ENCODE assay signal across 9 cellular contexts in genomic region chr19:58059681-58060080, GRCh38. TPM values are rescaled to one million over a fixed set of nuclear protein-coding genes. Genes with fewer than 3 reads are reported as not detected.
DNase-seq lines count a peak whose midpoint lies in the region; ATAC-seq, FAIRE-seq and TF ChIP-seq lines count a peak whose summit lies in the region.
"Had no signal": no experiment of that assay in that cellular context is flagged by ENCODE, and none has a peak within 500 bp of the region (broad histone marks: within the 10 kb centered on the region; RNA-seq: fewer than 3 reads in every experiment).

No MANE protein-coding gene starts in this region.

- no peak for ATAC-seq in naive thymus-derived CD4-positive, alpha-beta T cell

- peaks cover 0 to 81% (median 0%) of the 10 kb centered on the region in 3 experiments for H3K9me3 ChIP-seq in naive thymus-derived CD4-positive, alpha-beta T cell (ENCODE audit: control insufficient read depth in 2 of 3, low read length in 3 of 3)

- H3K36me3 ChIP-seq in naive thymus-derived CD4-positive, alpha-beta T cell (ENCODE audit: control insufficient read depth in 2 of 3, insufficient read depth in 3 of 3, low read length in 3 of 3), result peaks cover 0 to 12% (median 0%) of the 10 kb centered on the region in 3 experiments
- H3K36me3 ChIP-seq: SJSA1 had no signal

- peak overlapping the region; percentile 73 for H3K27ac ChIP-seq in naive thymus-derived CD4-positive, alpha-beta T cell (ENCODE audit: low read depth, low read length)
- H3K27ac ChIP-seq: SJSA1 had no signal

- H3K4me3 ChIP-seq in epithelial cell of proximal tubule (ENCODE audit: low read depth, low read length), result peak overlapping the region; percentile 61
- no peak overlapping the region for H3K4me3 ChIP-seq in naive thymus-derived CD4-positive, alpha-beta T cell (ENCODE audit: low read length)
- H3K4me3 ChIP-seq: SJSA1 had no signal

- no peak for FAIRE-seq in urothelium cell line (lab: Jason Lieb, UNC)

- TF ChIP-seq CTCF in epithelial cell of proximal tubule (conservative IDR thresholded peaks at IDR 0.05; ENCODE audit: low read depth, low read length) (no peak), type B pancreatic cell (conservative IDR thresholded peaks at IDR 0.05) (no peak)

- H3K9me3 Mint-ChIP-seq in activated naive CD4-positive, alpha-beta T cell treated with anti-CD3 and anti-CD28 coated beads for 36 hours, result peaks cover 42% of the 10 kb centered on the region
- peaks cover 52% of the 10 kb centered on the region for H3K9me3 Mint-ChIP-seq in activated naive CD4-positive, alpha-beta T cell treated with anti-CD3 and anti-CD28 coated beads, Interleukin-2, amount 10 ng/mL, durations not matched to agents 7 days and 5 days
- H3K9me3 Mint-ChIP-seq in naive thymus-derived CD4-positive, alpha-beta T cell, result peaks cover 17 to 95% (median 52%) of the 10 kb centered on the region in 11 donors
- H3K9me3 Mint-ChIP-seq in type B pancreatic cell, result peaks cover 15% of the 10 kb centered on the region

- H3K27me3 Mint-ChIP-seq in activated naive CD4-positive, alpha-beta T cell treated with anti-CD3 and anti-CD28 coated beads for 36 hours (ENCODE audit: low read depth), result peaks cover 31% of the 10 kb centered on the region
- no peaks in the 10 kb centered on the region for H3K27me3 Mint-ChIP-seq in activated naive CD4-positive, alpha-beta T cell treated with anti-CD3 and anti-CD28 coated beads, Interleukin-2, amount 10 ng/mL, durations not matched to agents 7 days and 5 days
- H3K27me3 Mint-ChIP-seq in naive thymus-derived CD4-positive, alpha-beta T cell, result peaks cover 2 to 26% (median 19%) of the 10 kb centered on the region in 5 donors
- no peaks in the 10 kb centered on the region for H3K27me3 Mint-ChIP-seq in type B pancreatic cell

- H3K27me3 ChIP-seq in naive thymus-derived CD4-positive, alpha-beta T cell (ENCODE audit: control insufficient read depth in 2 of 2, insufficient read depth in 2 of 2, low read length in 2 of 2), result no peaks in the 10 kb centered on the region
- H3K27me3 ChIP-seq: SJSA1 had no signal

- H3K4me1 ChIP-seq in naive thymus-derived CD4-positive, alpha-beta T cell (ENCODE audit: control insufficient read depth in 2 of 2, insufficient read depth in 2 of 2, low read length in 2 of 2), result no peaks in the 10 kb centered on the region
- H3K4me1 ChIP-seq: SJSA1 had no signal

- DNase-seq in activated naive CD4-positive, alpha-beta T cell treated with anti-CD3 and anti-CD28 coated beads for 36 hours, result no peak
- no peak for DNase-seq in activated naive CD4-positive, alpha-beta T cell treated with anti-CD3 and anti-CD28 coated beads, Interleukin-2, amount 10 ng/mL, durations not matched to agents 7 days and 5 days
- no peak for DNase-seq in epithelial cell of proximal tubule (ENCODE audit: low read depth)
- peak in 1 of 9 donors; percentile 8 for DNase-seq in naive thymus-derived CD4-positive, alpha-beta T cell
- no peak for DNase-seq in type B pancreatic cell (ENCODE audit: extremely low spot score, unreplicated experiment)
- no peak for DNase-seq in occipital lobe (lab: John Stamatoyannopoulos, UW)
- DNase-seq in NCI-H187 treated with DMSO at 0.1 percent for 48 hours (lab: John Stamatoyannopoulos, UW), result no peak
- DNase-seq in urothelium cell line (ENCODE audit: low spot score), result no peak

- H3K4me1 Mint-ChIP-seq in activated naive CD4-positive, alpha-beta T cell treated with anti-CD3 and anti-CD28 coated beads for 36 hours (ENCODE audit: low read depth), result peaks cover 4% of the 10 kb centered on the region
- peaks cover 5% of the 10 kb centered on the region for H3K4me1 Mint-ChIP-seq in activated naive CD4-positive, alpha-beta T cell treated with anti-CD3 and anti-CD28 coated beads, Interleukin-2, amount 10 ng/mL, durations not matched to agents 7 days and 5 days
- H3K4me1 Mint-ChIP-seq in naive thymus-derived CD4-positive, alpha-beta T cell, result peaks cover 0 to 12% (median 6%) of the 10 kb centered on the region in 7 donors
- peaks cover 7% of the 10 kb centered on the region for H3K4me1 Mint-ChIP-seq in type B pancreatic cell (ENCODE audit: unreplicated experiment)

- H3K4me3 Mint-ChIP-seq in activated naive CD4-positive, alpha-beta T cell treated with anti-CD3 and anti-CD28 coated beads for 36 hours, result peak overlapping the region; percentile 49
- H3K4me3 Mint-ChIP-seq in activated naive CD4-positive, alpha-beta T cell treated with anti-CD3 and anti-CD28 coated beads, Interleukin-2, amount 10 ng/mL, durations not matched to agents 7 days and 5 days, result no peak overlapping the region
- peak overlapping the region in 9 of 10 donors; percentile 17 to 86 (median 65) for H3K4me3 Mint-ChIP-seq in naive thymus-derived CD4-positive, alpha-beta T cell
- peak overlapping the region; percentile 91 for H3K4me3 Mint-ChIP-seq in type B pancreatic cell

- POLR2A ChIA-PET in naive thymus-derived CD4-positive, alpha-beta T cell (lab: Charles Lee), result no interaction called here

- CTCF ChIA-PET in activated naive CD4-positive, alpha-beta T cell treated with anti-CD3 and anti-CD28 coated beads for 36 hours (lab: Charles Lee), result interaction anchor here (0.6 kb wide), 1 partner anchor 93 kb away, joined by 4 read pairs; no protein-coding TSS in a partner anchor
- CTCF ChIA-PET in activated naive CD4-positive, alpha-beta T cell treated with anti-CD3 and anti-CD28 coated beads, Interleukin-2, amount 10 ng/mL, durations not matched to agents 7 days and 5 days (lab: Charles Lee), result no interaction called here
- CTCF ChIA-PET in naive thymus-derived CD4-positive, alpha-beta T cell (lab: Charles Lee), result no interaction called here

- H3K36me3 Mint-ChIP-seq in activated naive CD4-positive, alpha-beta T cell treated with anti-CD3 and anti-CD28 coated beads for 36 hours (ENCODE audit: low read depth), result peaks cover 41% of the 10 kb centered on the region
- peaks cover 19% of the 10 kb centered on the region for H3K36me3 Mint-ChIP-seq in activated naive CD4-positive, alpha-beta T cell treated with anti-CD3 and anti-CD28 coated beads, Interleukin-2, amount 10 ng/mL, durations not matched to agents 7 days and 5 days
- H3K36me3 Mint-ChIP-seq in naive thymus-derived CD4-positive, alpha-beta T cell, result peaks cover 6 to 39% (median 31%) of the 10 kb centered on the region in 5 donors
- H3K36me3 Mint-ChIP-seq in type B pancreatic cell, result peaks cover 30% of the 10 kb centered on the region

- intact Hi-C loops in activated naive CD4-positive, alpha-beta T cell treated with anti-CD3 and anti-CD28 coated beads for 36 hours (cut with micrococcal nuclease), result no loop called here
- intact Hi-C loops in naive thymus-derived CD4-positive, alpha-beta T cell (cut with micrococcal nuclease), result loop anchor here in 1 of 2 donors (1.0 kb wide), 1 partner anchor 57 kb away; the partner anchor contains the start of gene ZNF606

- no peak overlapping the region for H3K27ac Mint-ChIP-seq in activated naive CD4-positive, alpha-beta T cell treated with anti-CD3 and anti-CD28 coated beads for 36 hours
- H3K27ac Mint-ChIP-seq in activated naive CD4-positive, alpha-beta T cell treated with anti-CD3 and anti-CD28 coated beads, Interleukin-2, amount 10 ng/mL, durations not matched to agents 7 days and 5 days, result no peak overlapping the region
- no peak overlapping the region for H3K27ac Mint-ChIP-seq in naive thymus-derived CD4-positive, alpha-beta T cell
- H3K27ac Mint-ChIP-seq in type B pancreatic cell, result peak overlapping the region; percentile 97

RNA-seq across cellular contexts. Expression of gene ZNF135, which starts 0.6 kb away (rescaled TPM):
- under 1 TPM; 0.54 to 0.62 TPM for total RNA-seq in activated naive CD4-positive, alpha-beta T cell treated with anti-CD3 and anti-CD28 coated beads for 36 hours
- total RNA-seq in epithelial cell of proximal tubule (1.7 and 3.5 TPM in 2 replicates), type B pancreatic cell (ENCODE audit: low replicate concordance) (12.0 and 13.1 TPM in 2 replicates), occipital lobe (13.4 TPM)
- total RNA-seq in naive thymus-derived CD4-positive, alpha-beta T cell, result 1 to 10 TPM in 4 of 5 experiments, under 1 TPM in 1; 0.07 to 2.9 (median 2.5) TPM
- 1 to 10 TPM; 1.8 to 3.3 TPM for polyA plus RNA-seq in naive thymus-derived CD4-positive, alpha-beta T cell
- total RNA-seq: SJSA1 had no signal

RNA-seq across cellular contexts. Expression of gene ZSCAN1, which starts 25.9 kb away (rescaled TPM):
- not detected for total RNA-seq in activated naive CD4-positive, alpha-beta T cell treated with anti-CD3 and anti-CD28 coated beads for 36 hours
- total RNA-seq in epithelial cell of proximal tubule (0.22 and 0.69 TPM in 2 replicates), type B pancreatic cell (ENCODE audit: low replicate concordance) (0.95 and 1.9 TPM in 2 replicates), occipital lobe (0.62 TPM)
- total RNA-seq in naive thymus-derived CD4-positive, alpha-beta T cell, result not detected
- polyA plus RNA-seq in naive thymus-derived CD4-positive, alpha-beta T cell, result not detected
- total RNA-seq: SJSA1 had no signal

RNA-seq across cellular contexts. Expression of gene ZSCAN18, which starts 38.4 kb away (rescaled TPM):
- total RNA-seq in activated naive CD4-positive, alpha-beta T cell treated with anti-CD3 and anti-CD28 coated beads for 36 hours, result 10 to 100 TPM; 25.7 to 26.1 TPM
- total RNA-seq in epithelial cell of proximal tubule (23.9 and 40.1 TPM in 2 replicates), type B pancreatic cell (ENCODE audit: low replicate concordance) (59.0 and 82.4 TPM in 2 replicates), occipital lobe (87.0 TPM)
- 100 to 1,000 TPM in 1 of 5 experiments, 10 to 100 TPM in 3, 1 to 10 TPM in 1; 8.2 to 100 (median 78.1) TPM for total RNA-seq in naive thymus-derived CD4-positive, alpha-beta T cell
- 10 to 100 TPM; 17.9 to 30.7 TPM for polyA plus RNA-seq in naive thymus-derived CD4-positive, alpha-beta T cell

RNA-seq across cellular contexts. Expression of gene ZNF606, which starts 57.1 kb away (rescaled TPM):
- 1 to 10 TPM; 4.5 to 4.7 TPM for total RNA-seq in activated naive CD4-positive, alpha-beta T cell treated with anti-CD3 and anti-CD28 coated beads for 36 hours
- total RNA-seq in epithelial cell of proximal tubule (6.2 and 23.6 TPM in 2 replicates), type B pancreatic cell (ENCODE audit: low replicate concordance) (28.1 and 39.1 TPM in 2 replicates), occipital lobe (57.1 TPM)
- 10 to 100 TPM; 11.9 to 37.5 (median 15.3) TPM for total RNA-seq in naive thymus-derived CD4-positive, alpha-beta T cell
- 10 to 100 TPM in 1 of 2 donors, 1 to 10 TPM in 1; 9.4 to 11.3 TPM for polyA plus RNA-seq in naive thymus-derived CD4-positive, alpha-beta T cell
